ENCODE assay signal across 9 cellular contexts in the genomic region with DNA sequence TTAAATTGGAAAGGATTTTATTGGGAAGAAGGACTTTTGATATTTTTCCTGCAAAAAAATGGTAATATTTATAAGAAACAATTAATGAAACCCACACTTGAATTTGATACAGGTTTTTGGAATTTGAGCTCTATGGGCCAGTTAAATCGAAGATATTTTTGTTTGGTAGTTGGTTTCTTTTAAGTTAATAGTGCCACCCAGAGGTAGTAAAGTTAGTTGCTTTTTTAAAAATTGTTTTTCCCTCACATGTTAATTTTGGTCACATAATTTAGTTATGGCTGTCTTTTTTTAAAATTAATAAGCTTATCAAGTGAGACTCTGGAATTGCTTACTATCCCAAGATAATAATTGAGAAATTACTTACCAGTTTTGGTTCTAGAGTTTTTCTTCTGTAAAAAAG. TPM values are rescaled to one million over a fixed set of nuclear protein-coding genes. Genes with fewer than 3 reads are reported as not detected.
DNase-seq lines count a peak whose midpoint lies in the region; ATAC-seq and TF ChIP-seq lines count a peak whose summit lies in the region.
"Had no signal": no experiment of that assay in that cellular context is flagged by ENCODE, and none has a peak within 500 bp of the region (broad histone marks: within the 10 kb centered on the region; RNA-seq: fewer than 3 reads in every experiment).

No MANE protein-coding gene starts in this region.

- no peaks in the 10 kb centered on the region for H3K4me1 ChIP-seq in psoas muscle

- 0 to 10% (median 0%) methylated on average over 1 of the region's 1 CpG for WGBS in psoas muscle, 3 donors

- no peak overlapping the region for H3K27ac ChIP-seq in psoas muscle
- no peak overlapping the region for H3K27ac ChIP-seq in caudate nucleus (ENCODE audit: low read depth, low read length)
- H3K27ac ChIP-seq: BLaER1 had no signal

- no peak for ATAC-seq in psoas muscle

- DNase-seq in DMS79 treated with DMSO at 0.1 percent for 48 hours (lab: John Stamatoyannopoulos, UW) (peak; percentile 30), DMS79 (lab: John Stamatoyannopoulos, UW) (no peak), NCI-H1105 treated with DMSO at 0.1 percent for 48 hours (lab: John Stamatoyannopoulos, UW) (peak; percentile 28), cerebellar cortex (ENCODE audit: low spot score) (peak; percentile 23), psoas muscle (no peak), caudate nucleus (lab: John Stamatoyannopoulos, UW) (no peak), GOT3 (lab: John Stamatoyannopoulos, UW) (no peak)
- DNase-seq in activated T-cell treated with anti-CD3 and anti-CD28 coated beads, Interleukin-2, amount 50 U/mL, for 48 hours: no peak

- intact Hi-C loops in psoas muscle (cut with DNase I): loop anchor here in 1 of 2 donors (10.0 kb wide), 1 partner anchor 300 kb away; no protein-coding TSS in a partner anchor

- H3K36me3 ChIP-seq in psoas muscle (ENCODE audit: insufficient read depth in 1 of 2, low read depth in 1 of 2): peaks cover 3 to 79% of the 10 kb centered on the region in 2 donors

- peaks cover 2% of the 10 kb centered on the region for H3K9me3 ChIP-seq in psoas muscle

- TF ChIP-seq CTCF in psoas muscle (IDR thresholded peaks at IDR 0.05): peak; percentile 54

- no peak overlapping the region for H3K4me3 ChIP-seq in psoas muscle
- H3K4me3 ChIP-seq: BLaER1 had no signal

- H3K27me3 ChIP-seq in psoas muscle (ENCODE audit: insufficient read depth in 3 of 3, low read length in 2 of 3): no peaks in the 10 kb centered on the region
- H3K27me3 ChIP-seq: BLaER1 had no signal

RNA-seq across cellular contexts. Expression of a gene that starts 7.1 kb away (rescaled TPM):
- total RNA-seq in psoas muscle: 1 to 10 TPM; 1.7 to 3.3 (median 2.2) TPM
- 1 to 10 TPM; 2.3 to 5.9 (median 5.8) TPM for polyA plus RNA-seq in psoas muscle

Comparison
In these comparisons a context has a peak if more than half of its experiments do, and no peak if none do; other contexts are left out.
1. DNase-seq: peak in DMS79 treated with DMSO at 0.1 percent for 48 hours (single experiment), NCI-H1105 treated with DMSO at 0.1 percent for 48 hours (single experiment) and cerebellar cortex (single experiment); none in DMS79 (single experiment), psoas muscle (0 of 2), caudate nucleus (0 of 61), activated T-cell treated with anti-CD3 and anti-CD28 coated beads, Interleukin-2, amount 50 U/mL, for 48 hours (0 of 2) and GOT3 (single experiment).